14 cellular contexts compared by ENCODE assay signal in genomic region chr22:49365191-49365837, GRCh38.
"Had no signal": no experiment of that assay in that cellular context is flagged by ENCODE, and none has a peak within 500 bp of the region (broad histone marks: within the 10 kb centered on the region; RNA-seq: fewer than 3 reads in every experiment).

No MANE protein-coding gene starts in this region.

- H3K4me1 ChIP-seq: gastrocnemius medialis, prostate gland, right lobe of liver, suprapubic skin had no signal

- H3K27ac ChIP-seq: epithelial cell of prostate, gastrocnemius medialis, prostate gland, right lobe of liver, suprapubic skin had no signal

- H3K27me3 ChIP-seq: right lobe of liver had no signal

- ATAC-seq: gastrocnemius medialis; naive thymus-derived CD4-positive, alpha-beta T cell; right lobe of liver; stimulated activated naive CD8-positive, alpha-beta T cell treated with anti-CD3 and anti-CD28 coated beads, Interleukin-15, Interleukin-2, amounts not matched to agents 100 U/mL and 50 U/mL, for 24 hours had no signal

- DNase-seq: activated CD4-positive, alpha-beta T cell treated with anti-CD3 and anti-CD28 coated beads for 1 hour; activated CD4-positive, alpha-beta T cell treated with anti-CD3 and anti-CD28 coated beads, Interleukin-2, amount 50 U/mL, for 48 hours; activated naive CD4-positive, alpha-beta T cell treated with anti-CD3 and anti-CD28 coated beads, Interleukin-2, amount 10 ng/mL, durations not matched to agents 7 days and 5 days; central memory CD4-positive, alpha-beta T cell; effector memory CD4-positive, alpha-beta T cell; gastrocnemius medialis; kidney glomerular epithelial cell; naive thymus-derived CD4-positive, alpha-beta T cell; right lobe of liver; stimulated activated CD4-positive, alpha-beta T cell treated with anti-CD3 and anti-CD28 coated beads, Interleukin-12 subunit alpha, Interleukin-12 subunit beta, amount 100 ng/mL, for 4 hours; stimulated activated naive CD8-positive, alpha-beta T cell treated with anti-CD3 and anti-CD28 coated beads, Interleukin-15, Interleukin-2, amounts not matched to agents 100 U/mL and 50 U/mL, for 24 hours had no signal

- H3K9me3 ChIP-seq: gastrocnemius medialis, prostate gland, right lobe of liver, suprapubic skin had no signal

- H3K36me3 ChIP-seq: gastrocnemius medialis, prostate gland, right lobe of liver, suprapubic skin had no signal

- H3K4me3 ChIP-seq: gastrocnemius medialis, prostate gland, right lobe of liver, suprapubic skin had no signal
